Comparison of ENCODE assay signal across 9 cellular contexts in the genomic region with DNA sequence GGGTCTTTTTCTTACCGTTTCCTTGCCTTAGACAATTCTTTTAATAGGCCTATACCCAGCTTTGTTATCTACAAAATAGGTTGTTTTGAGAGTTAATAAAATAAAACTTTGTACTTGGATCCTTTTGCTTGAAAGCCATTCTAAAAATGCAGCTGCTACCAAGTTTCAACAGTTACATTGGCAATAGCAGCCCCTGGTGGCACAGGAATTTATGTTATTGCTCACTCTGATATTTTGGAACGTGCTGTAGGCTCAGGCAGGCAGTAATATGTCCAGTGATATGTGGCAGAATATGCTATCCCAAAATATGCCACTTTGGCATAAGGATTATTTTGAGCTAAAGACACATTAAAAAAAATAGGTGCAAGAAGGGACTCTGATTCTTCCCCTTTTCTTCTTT. TPM values are rescaled to one million over a fixed set of nuclear protein-coding genes. Genes with fewer than 3 reads are reported as not detected.
A peak's percentile ranks its signal among the peaks of the same experiment; 100 is the strongest.
DNase-seq lines count a peak whose midpoint lies in the region; ATAC-seq and TF ChIP-seq lines count a peak whose summit lies in the region.
"Had no signal": no experiment of that assay in that cellular context is flagged by ENCODE, and none has a peak within 500 bp of the region (broad histone marks: within the 10 kb centered on the region; RNA-seq: fewer than 3 reads in every experiment).

No MANE protein-coding gene starts in this region.

- peak; percentile 36 to 39 for DNase-seq in cardiac muscle cell (ENCODE audit: low read depth in 1 of 2, low spot score in 1 of 2)
- no peak for DNase-seq in right atrium auricular region (ENCODE audit: low spot score)
- peak; percentile 49 for DNase-seq in NB4 (ENCODE audit: low read depth)
- peak; percentile 44 for DNase-seq in epithelial cell of esophagus (ENCODE audit: low read depth)
- no peak for DNase-seq in COLO668 (lab: John Stamatoyannopoulos, UW; ENCODE audit: unreplicated experiment)
- DNase-seq: aorta had no signal

- no peak for TF ChIP-seq POLR2A in NB4 (IDR thresholded peaks at IDR 0.05; ENCODE audit: extremely low read depth, insufficient read length)
- TF ChIP-seq POLR2A in GM18505 (IDR thresholded peaks at IDR 0.05; ENCODE audit: borderline replicate concordance, extremely low read depth, insufficient read depth, insufficient read length) = no peak

- H3K4me1 ChIP-seq in cardiac muscle cell (ENCODE audit: low read depth) (no peaks in the 10 kb centered on the region), right atrium auricular region (no peaks in the 10 kb centered on the region)

- H3K4me3 ChIP-seq in cardiac muscle cell (no peak overlapping the region), right atrium auricular region (no peak overlapping the region), NB4 (ENCODE audit: low read depth, low read length) (no peak overlapping the region), epithelial cell of esophagus (ENCODE audit: low read length) (no peak overlapping the region)

- H3K9me3 ChIP-seq in cardiac muscle cell (ENCODE audit: low read depth) = no peaks in the 10 kb centered on the region
- H3K9me3 ChIP-seq in right atrium auricular region = no peaks in the 10 kb centered on the region

- H3K27me3 ChIP-seq in cardiac muscle cell (no peaks in the 10 kb centered on the region), right atrium auricular region (no peaks in the 10 kb centered on the region)

- peak; percentile 48 for TF ChIP-seq CTCF in cardiac muscle cell (IDR thresholded peaks at IDR 0.05; ENCODE audit: low read depth, low read length)
- TF ChIP-seq CTCF in right atrium auricular region (IDR thresholded peaks at IDR 0.05) = peak in 1 of 2 donors; percentile 40
- peak; percentile 52 for TF ChIP-seq CTCF in NB4 (IDR thresholded peaks at IDR 0.05; ENCODE audit: low read depth, low read length)
- TF ChIP-seq CTCF in epithelial cell of esophagus (IDR thresholded peaks at IDR 0.05; ENCODE audit: insufficient read depth, low read depth, low read length, missing control alignments) = peak; percentile 65

- ATAC-seq in GM18505 (IDR thresholded peaks at IDR 0.05; ENCODE audit: unreplicated experiment) = no peak
- ATAC-seq in HG03025 (IDR thresholded peaks at IDR 0.05; ENCODE audit: low FRiP score, unreplicated experiment) = no peak
- ATAC-seq in HG03097 (IDR thresholded peaks at IDR 0.05; ENCODE audit: low FRiP score, unreplicated experiment) = no peak

- H3K27ac ChIP-seq in cardiac muscle cell = no peak overlapping the region
- no peak overlapping the region for H3K27ac ChIP-seq in right atrium auricular region

- H3K36me3 ChIP-seq in cardiac muscle cell (no peaks in the 10 kb centered on the region), right atrium auricular region (no peaks in the 10 kb centered on the region)

RNA-seq across cellular contexts. Expression of a gene that starts 6.7 kb away (rescaled TPM):
- total RNA-seq in cardiac muscle cell (36.1 and 63.3 TPM in 2 replicates), right atrium auricular region (10 to 100 TPM; 54.5 to 66.0 TPM)
- polyA plus RNA-seq in cardiac muscle cell = 83.6 and 94.0 TPM in 2 replicates

RNA-seq across cellular contexts. Expression of a gene that starts 10.4 kb away (rescaled TPM):
- 123 and 125 TPM in 2 replicates for total RNA-seq in cardiac muscle cell
- 184 and 228 TPM in 2 replicates for polyA plus RNA-seq in cardiac muscle cell
- total RNA-seq in right atrium auricular region = 10 to 100 TPM; 64.9 to 69.8 TPM

RNA-seq across cellular contexts. Expression of a gene that starts 45.0 kb away (rescaled TPM):
- total RNA-seq in cardiac muscle cell (3.3 and 4.5 TPM in 2 replicates), right atrium auricular region (1 to 10 TPM in 1 of 2 donors, under 1 TPM in 1; 0.41 to 1.8 TPM)
- 9.4 and 11.5 TPM in 2 replicates for polyA plus RNA-seq in cardiac muscle cell

Comparison
In these comparisons a context has a peak if more than half of its experiments do, and no peak if none do; other contexts are left out.
1. DNase-seq: peak in cardiac muscle cell (2 of 2), NB4 (single experiment) and epithelial cell of esophagus (single experiment); none in right atrium auricular region (single experiment) and COLO668 (single experiment).